1 cellular context compared by ENCODE assay signal in the genomic region with DNA sequence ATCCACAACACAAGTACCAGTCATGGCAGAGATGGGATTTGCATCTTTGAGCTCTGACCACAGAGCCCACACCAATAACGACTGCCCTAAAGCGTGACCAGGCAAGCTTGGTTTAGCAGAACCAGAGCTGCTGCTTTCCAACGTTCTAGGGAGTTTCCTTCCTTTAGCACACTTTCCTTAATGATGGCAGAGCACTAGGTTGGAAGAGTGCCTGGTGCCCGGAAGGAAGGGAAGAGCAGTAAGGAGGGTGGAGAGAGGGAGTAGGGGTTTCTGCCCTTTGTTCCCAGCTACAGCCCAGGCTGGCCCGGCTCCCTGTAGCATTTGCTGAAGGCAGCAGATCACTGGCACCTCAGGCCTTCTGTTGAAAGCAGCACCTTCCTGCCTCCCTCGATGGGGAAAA.
TF ChIP-seq lines count a peak whose summit lies in the region.

No MANE protein-coding gene starts in this region.

TF ChIP-seq in IMR-90, 13 proteins besides CTCF, POLR2A, EP300 and RAD21 (continued from another document):
- TF ChIP-seq, protein P1, sequence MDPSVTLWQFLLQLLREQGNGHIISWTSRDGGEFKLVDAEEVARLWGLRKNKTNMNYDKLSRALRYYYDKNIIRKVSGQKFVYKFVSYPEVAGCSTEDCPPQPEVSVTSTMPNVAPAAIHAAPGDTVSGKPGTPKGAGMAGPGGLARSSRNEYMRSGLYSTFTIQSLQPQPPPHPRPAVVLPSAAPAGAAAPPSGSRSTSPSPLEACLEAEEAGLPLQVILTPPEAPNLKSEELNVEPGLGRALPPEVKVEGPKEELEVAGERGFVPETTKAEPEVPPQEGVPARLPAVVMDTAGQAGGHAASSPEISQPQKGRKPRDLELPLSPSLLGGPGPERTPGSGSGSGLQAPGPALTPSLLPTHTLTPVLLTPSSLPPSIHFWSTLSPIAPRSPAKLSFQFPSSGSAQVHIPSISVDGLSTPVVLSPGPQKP (IDR thresholded peaks at IDR 0.05; ENCODE audit: borderline replicate concordance, low read depth, low read length), result no peak
- TF ChIP-seq MAZ (IDR thresholded peaks at IDR 0.05; ENCODE audit: borderline replicate concordance, low read depth, low read length) (no peak), FOS (IDR thresholded peaks at IDR 0.05; ENCODE audit: low read depth, low read length) (no peak)
- TF ChIP-seq, protein P2, sequence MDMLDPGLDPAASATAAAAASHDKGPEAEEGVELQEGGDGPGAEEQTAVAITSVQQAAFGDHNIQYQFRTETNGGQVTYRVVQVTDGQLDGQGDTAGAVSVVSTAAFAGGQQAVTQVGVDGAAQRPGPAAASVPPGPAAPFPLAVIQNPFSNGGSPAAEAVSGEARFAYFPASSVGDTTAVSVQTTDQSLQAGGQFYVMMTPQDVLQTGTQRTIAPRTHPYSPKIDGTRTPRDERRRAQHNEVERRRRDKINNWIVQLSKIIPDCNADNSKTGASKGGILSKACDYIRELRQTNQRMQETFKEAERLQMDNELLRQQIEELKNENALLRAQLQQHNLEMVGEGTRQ (IDR thresholded peaks at IDR 0.05; ENCODE audit: low read depth, low read length), result no peak
